In the genomic region with DNA sequence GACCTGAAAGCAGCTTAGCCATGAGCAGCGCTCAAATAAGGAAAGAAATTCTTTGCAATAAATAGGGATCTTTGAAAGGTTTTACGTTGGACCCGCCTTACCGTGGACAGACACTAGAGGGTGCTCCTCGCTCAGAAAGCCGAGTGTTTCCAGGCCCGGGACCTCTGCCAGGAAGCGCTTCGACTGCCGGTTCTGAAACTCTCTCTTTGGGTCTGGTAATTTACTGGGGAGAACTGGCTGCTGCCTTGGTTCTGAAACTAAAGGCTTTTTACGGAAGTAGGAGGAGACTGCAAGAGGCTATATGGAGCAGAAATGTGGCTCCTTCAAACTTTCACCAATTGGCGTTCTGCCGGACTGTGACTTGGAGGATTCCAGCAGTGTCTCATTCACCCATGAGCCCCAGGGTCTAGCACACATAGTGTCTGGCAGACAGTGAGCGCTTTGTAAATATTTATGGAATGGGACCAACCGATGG, we compare ENCODE assay signal across 8 cellular contexts. TPM values are rescaled to one million over a fixed set of nuclear protein-coding genes. Genes with fewer than 3 reads are reported as not detected.
DNase-seq lines count a peak whose midpoint lies in the region; ATAC-seq and TF ChIP-seq lines count a peak whose summit lies in the region.

No MANE protein-coding gene starts in this region.

- H3K27ac ChIP-seq in SJSA1 (no peak overlapping the region), substantia nigra (ENCODE audit: low read depth, low read length, poor library complexity, severe bottlenecking) (no peak overlapping the region)

- H3K27me3 Mint-ChIP-seq in activated naive CD4-positive, alpha-beta T cell treated with anti-CD3 and anti-CD28 coated beads for 36 hours (ENCODE audit: low read depth): peaks cover 14% of the 10 kb centered on the region

- no peak overlapping the region for H3K4me3 Mint-ChIP-seq in activated naive CD4-positive, alpha-beta T cell treated with anti-CD3 and anti-CD28 coated beads for 36 hours

- H3K27ac Mint-ChIP-seq in activated naive CD4-positive, alpha-beta T cell treated with anti-CD3 and anti-CD28 coated beads for 36 hours: no peak overlapping the region

- TF ChIP-seq RAD21 in Ishikawa (IDR thresholded peaks at IDR 0.05; ENCODE audit: low read depth): peak; percentile 86

- intact Hi-C loops in activated naive CD4-positive, alpha-beta T cell treated with anti-CD3 and anti-CD28 coated beads for 36 hours (cut with micrococcal nuclease): loop anchor here (2.0 kb wide), 2 partner anchors 119 to 207 kb away; no protein-coding TSS in a partner anchor

- CTCF ChIA-PET in activated naive CD4-positive, alpha-beta T cell treated with anti-CD3 and anti-CD28 coated beads for 36 hours (lab: Charles Lee): interaction anchor here (0.6 to 2.0 kb wide), 21 partner anchors 8 to 575 kb away, joined by 3 to 11 read pairs (median 4); no protein-coding TSS in a partner anchor

- H3K36me3 Mint-ChIP-seq in activated naive CD4-positive, alpha-beta T cell treated with anti-CD3 and anti-CD28 coated beads for 36 hours (ENCODE audit: low read depth): no peaks in the 10 kb centered on the region

- H3K36me3 ChIP-seq in SJSA1: no peaks in the 10 kb centered on the region

- peaks cover 52% of the 10 kb centered on the region for H3K27me3 ChIP-seq in SJSA1 (replicated peaks)

- no peaks in the 10 kb centered on the region for H3K4me1 ChIP-seq in SJSA1 (replicated peaks)

- ATAC-seq in HG03159 (IDR thresholded peaks at IDR 0.05; ENCODE audit: unreplicated experiment): no peak

- H3K9me3 Mint-ChIP-seq in activated naive CD4-positive, alpha-beta T cell treated with anti-CD3 and anti-CD28 coated beads for 36 hours: no peaks in the 10 kb centered on the region

- DNase-seq in D341Med (ENCODE audit: low spot score) (peak; percentile 81), SJSA1 (ENCODE audit: low read depth in 1 of 2, low spot score in 2 of 2) (peak; percentile 80), glomerular visceral epithelial cell (ENCODE audit: extremely low spot score) (peak; percentile 76), occipital lobe (lab: John Stamatoyannopoulos, UW) (peak; percentile 56), substantia nigra (lab: John Stamatoyannopoulos, UW) (peak in 47 of 49 donors; percentile 4 to 81 (median 65))
- DNase-seq in activated naive CD4-positive, alpha-beta T cell treated with anti-CD3 and anti-CD28 coated beads for 36 hours: peak; percentile 79

- no peak for TF ChIP-seq EP300 in Ishikawa (IDR thresholded peaks at IDR 0.05; ENCODE audit: borderline replicate concordance)

- peak overlapping the region; percentile 15 for H3K4me3 ChIP-seq in SJSA1

- H3K9me3 ChIP-seq in SJSA1 (replicated peaks): no peaks in the 10 kb centered on the region

- no peaks in the 10 kb centered on the region for H3K4me1 Mint-ChIP-seq in activated naive CD4-positive, alpha-beta T cell treated with anti-CD3 and anti-CD28 coated beads for 36 hours (ENCODE audit: low read depth)

TF ChIP-seq in Ishikawa, 13 proteins besides CTCF, POLR2A, EP300 and RAD21:
- TF ChIP-seq MAX (IDR thresholded peaks at IDR 0.05) (no peak), NFIC (IDR thresholded peaks at IDR 0.05) (peak; percentile 75)

RNA-seq across cellular contexts. Expression of gene HOXB9, which starts 45.6 kb away (rescaled TPM):
- total RNA-seq in SJSA1 (2014; rRNA removed; shearing (Covaris generic)): 0.11 TPM in 1 of 2 replicates, not detected in the other
- 1 to 10 TPM; 6.7 to 6.9 TPM for total RNA-seq in activated naive CD4-positive, alpha-beta T cell treated with anti-CD3 and anti-CD28 coated beads for 36 hours
- total RNA-seq in occipital lobe: not detected

RNA-seq across cellular contexts. Expression of gene PRAC1, which starts 50.6 kb away (rescaled TPM):
- not detected in 2 replicates for total RNA-seq in SJSA1 (2014; rRNA removed; shearing (Covaris generic))
- total RNA-seq in activated naive CD4-positive, alpha-beta T cell treated with anti-CD3 and anti-CD28 coated beads for 36 hours: not detected
- total RNA-seq in occipital lobe: not detected

RNA-seq across cellular contexts. Expression of gene PRAC2, which starts 51.3 kb away (rescaled TPM):
- total RNA-seq in SJSA1 (2014; rRNA removed; shearing (Covaris generic)): not detected in 2 replicates
- not detected for total RNA-seq in activated naive CD4-positive, alpha-beta T cell treated with anti-CD3 and anti-CD28 coated beads for 36 hours
- total RNA-seq in occipital lobe: not detected

RNA-seq across cellular contexts. Expression of gene HOXB8, which starts 56.6 kb away (rescaled TPM):
- total RNA-seq in SJSA1 (2014; rRNA removed; shearing (Covaris generic)): not detected in 2 replicates
- not detected for total RNA-seq in activated naive CD4-positive, alpha-beta T cell treated with anti-CD3 and anti-CD28 coated beads for 36 hours
- total RNA-seq in occipital lobe: not detected

RNA-seq across cellular contexts. Expression of gene HOXB13, which starts 56.8 kb away (rescaled TPM):
- not detected in 2 replicates for total RNA-seq in SJSA1 (2014; rRNA removed; shearing (Covaris generic))
- not detected for total RNA-seq in activated naive CD4-positive, alpha-beta T cell treated with anti-CD3 and anti-CD28 coated beads for 36 hours
- total RNA-seq in occipital lobe: 0.16 TPM
